ENCODE assay signal across 1 cellular context in genomic region chr15:88896339-88897033, GRCh38.
TF ChIP-seq lines count a peak whose summit lies in the region.

No MANE protein-coding gene starts in this region.

TF ChIP-seq in HEK293, 187 proteins besides CTCF, POLR2A, EP300 and RAD21 (continued from another document):
- peak; percentile 49 for TF ChIP-seq PRDM10 (tag by site-specific recombination; IDR thresholded peaks at IDR 0.05)
- no peak for TF ChIP-seq KLF7 (tag by site-specific recombination; IDR thresholded peaks at IDR 0.05; ENCODE audit: borderline replicate concordance)
- TF ChIP-seq ZNF248 (tag by site-specific recombination; IDR thresholded peaks at IDR 0.05), result no peak
- no peak for TF ChIP-seq ZNF76 (tag by site-specific recombination; IDR thresholded peaks at IDR 0.05; ENCODE audit: borderline replicate concordance, low read depth)
- TF ChIP-seq, protein P1, sequence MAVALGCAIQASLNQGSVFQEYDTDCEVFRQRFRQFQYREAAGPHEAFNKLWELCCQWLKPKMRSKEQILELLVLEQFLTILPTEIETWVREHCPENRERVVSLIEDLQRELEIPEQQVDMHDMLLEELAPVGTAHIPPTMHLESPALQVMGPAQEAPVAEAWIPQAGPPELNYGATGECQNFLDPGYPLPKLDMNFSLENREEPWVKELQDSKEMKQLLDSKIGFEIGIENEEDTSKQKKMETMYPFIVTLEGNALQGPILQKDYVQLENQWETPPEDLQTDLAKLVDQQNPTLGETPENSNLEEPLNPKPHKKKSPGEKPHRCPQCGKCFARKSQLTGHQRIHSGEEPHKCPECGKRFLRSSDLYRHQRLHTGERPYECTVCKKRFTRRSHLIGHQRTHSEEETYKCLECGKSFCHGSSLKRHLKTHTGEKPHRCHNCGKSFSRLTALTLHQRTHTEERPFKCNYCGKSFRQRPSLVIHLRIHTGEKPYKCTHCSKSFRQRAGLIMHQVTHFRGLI (tag by site-specific recombination; IDR thresholded peaks at IDR 0.05), result no peak
